In genomic region chr1:88698764-88699163, GRCh38 we compare ENCODE assay signal across 22 cellular contexts. TPM values are rescaled to one million over a fixed set of nuclear protein-coding genes. Genes with fewer than 3 reads are reported as not detected.
DNase-seq lines count a peak whose midpoint lies in the region; ATAC-seq, FAIRE-seq and TF ChIP-seq lines count a peak whose summit lies in the region.
"Had no signal": no experiment of that assay in that cellular context is flagged by ENCODE, and none has a peak within 500 bp of the region (broad histone marks: within the 10 kb centered on the region; RNA-seq: fewer than 3 reads in every experiment).

No MANE protein-coding gene starts in this region.

- H3K9me3 Mint-ChIP-seq in CD14-positive monocyte (no peaks in the 10 kb centered on the region), memory B cell (no peaks in the 10 kb centered on the region), Calu3 (ENCODE audit: low read depth, unreplicated experiment) (no peaks in the 10 kb centered on the region)
- H3K9me3 Mint-ChIP-seq: H9 had no signal

- WGBS in tibial nerve, 2 donors = 42 to 49% methylated on average over 2 of the region's 2 CpGs

- H3K9me2 ChIP-seq in Karpas-422 (replicated peaks; ENCODE audit: insufficient read depth, low read length) = no peaks in the 10 kb centered on the region

- no peak for TF ChIP-seq CTCF in CD14-positive monocyte (IDR thresholded peaks at IDR 0.05)
- no peak for TF ChIP-seq CTCF in Calu3 (IDR thresholded peaks at IDR 0.05; ENCODE audit: unreplicated experiment)
- no peak for TF ChIP-seq CTCF in colonic mucosa (IDR thresholded peaks at IDR 0.05)
- no peak for TF ChIP-seq CTCF in tibial nerve (IDR thresholded peaks at IDR 0.05)

- peak overlapping the region; percentile 12 to 83 (median 53) for H3K27ac Mint-ChIP-seq in CD14-positive monocyte
- peak overlapping the region; percentile 2 for H3K27ac Mint-ChIP-seq in memory B cell
- H3K27ac Mint-ChIP-seq in Calu3 (ENCODE audit: unreplicated experiment) = no peak overlapping the region

- H3K4me2 ChIP-seq in Karpas-422 (ENCODE audit: low read depth, low read length, poor library complexity, severe bottlenecking) = no peak overlapping the region

- no peak for TF ChIP-seq EP300 in tibial nerve (IDR thresholded peaks at IDR 0.05)

- no peaks in the 10 kb centered on the region for H4K20me1 ChIP-seq in Karpas-422 (ENCODE audit: insufficient read depth, low read depth, low read length)

- H3K4me3 Mint-ChIP-seq in CD14-positive monocyte (peak overlapping the region in 1 of 2 donors; percentile 61), memory B cell (no peak overlapping the region), Calu3 (ENCODE audit: low read depth, unreplicated experiment) (no peak overlapping the region)
- H3K4me3 Mint-ChIP-seq: H9 had no signal

- CTCF ChIA-PET in Calu3 (lab: Charles Lee) = interaction anchor here (0.6 kb wide), 1 partner anchor 13 kb away, joined by 3 read pairs; no protein-coding TSS in a partner anchor

- peak overlapping the region; percentile 50 for H3K27ac ChIP-seq in SJSA1
- H3K27ac ChIP-seq in colonic mucosa = no peak overlapping the region
- no peak overlapping the region for H3K27ac ChIP-seq in Karpas-422 (ENCODE audit: low read length)
- H3K27ac ChIP-seq in tibial nerve = no peak overlapping the region
- H3K27ac ChIP-seq: HL-60 had no signal

- H3K9ac ChIP-seq in colonic mucosa (ENCODE audit: low read depth in 2 of 2, low read length in 2 of 2) (no peak overlapping the region), Karpas-422 (ENCODE audit: low read length) (no peak overlapping the region)

- H3K9me3 ChIP-seq in SJSA1 (replicated peaks) = no peaks in the 10 kb centered on the region
- H3K9me3 ChIP-seq in colonic mucosa = no peaks in the 10 kb centered on the region
- H3K9me3 ChIP-seq in Karpas-422 (ENCODE audit: low read length) = no peaks in the 10 kb centered on the region
- H3K9me3 ChIP-seq in tibial nerve = no peaks in the 10 kb centered on the region

- intact Hi-C loops in CD14-positive monocyte (cut with micrococcal nuclease) (no loop called here), Calu3 (cut with micrococcal nuclease; ENCODE audit: unreplicated experiment) (no loop called here), colonic mucosa (cut with DNase I) (no loop called here)

- peaks cover 57% of the 10 kb centered on the region for H3K4me1 Mint-ChIP-seq in CD14-positive monocyte
- H3K4me1 Mint-ChIP-seq in memory B cell = peaks cover 31% of the 10 kb centered on the region
- H3K4me1 Mint-ChIP-seq in Calu3 (ENCODE audit: low read depth, unreplicated experiment) = peaks cover 63% of the 10 kb centered on the region

- H3K36me3 Mint-ChIP-seq in CD14-positive monocyte (peaks cover 11 to 16% of the 10 kb centered on the region in 2 donors), memory B cell (peaks cover 9% of the 10 kb centered on the region), Calu3 (ENCODE audit: insufficient read depth, unreplicated experiment) (no peaks in the 10 kb centered on the region)

- BruUV-seq in Calu3 (replicated peaks; lab: Mats Ljungman, UMichigan) = no TSS peak

- no peak overlapping the region for H2AFZ ChIP-seq in Karpas-422 (ENCODE audit: low read length)

- peaks cover 0 to 3% (median 0%) of the 10 kb centered on the region in 3 donors for H3K27me3 Mint-ChIP-seq in CD14-positive monocyte (ENCODE audit: low read depth in 3 of 3)
- no peaks in the 10 kb centered on the region for H3K27me3 Mint-ChIP-seq in memory B cell
- no peaks in the 10 kb centered on the region for H3K27me3 Mint-ChIP-seq in Calu3 (ENCODE audit: unreplicated experiment)

- no peaks in the 10 kb centered on the region for H3K27me3 ChIP-seq in SJSA1 (replicated peaks)
- no peaks in the 10 kb centered on the region for H3K27me3 ChIP-seq in colonic mucosa
- no peaks in the 10 kb centered on the region for H3K27me3 ChIP-seq in Karpas-422 (ENCODE audit: low read length)
- H3K27me3 ChIP-seq in tibial nerve = no peaks in the 10 kb centered on the region

- TF ChIP-seq POLR2A in tibial nerve (IDR thresholded peaks at IDR 0.05) = no peak

- H3K4me3 ChIP-seq in SJSA1 (no peak overlapping the region), colonic mucosa (no peak overlapping the region), Karpas-422 (ENCODE audit: low read length) (no peak overlapping the region), tibial nerve (no peak overlapping the region)

- H3K4me1 ChIP-seq in SJSA1 (replicated peaks) = peaks cover 60% of the 10 kb centered on the region
- H3K4me1 ChIP-seq in colonic mucosa = peaks cover 4% of the 10 kb centered on the region
- H3K4me1 ChIP-seq in Karpas-422 (ENCODE audit: low read length) = peaks cover 55% of the 10 kb centered on the region
- H3K4me1 ChIP-seq in tibial nerve = peaks cover 0 to 64% (median 7%) of the 10 kb centered on the region in 4 donors

- H3K79me2 ChIP-seq in Karpas-422 (ENCODE audit: low read length) = peaks cover 99% of the 10 kb centered on the region

- ATAC-seq in memory B cell (ENCODE audit: low read depth) = no peak

- FAIRE-seq in GM18507 (lab: Jason Lieb, UNC) = peak; percentile 56
- FAIRE-seq: GM12892, HTR-8/SVneo had no signal

- DNase-seq in CD14-positive monocyte (ENCODE audit: low spot score) = no peak
- DNase-seq in GM18507 (ENCODE audit: extremely low spot score, insufficient read length, low read depth) = no peak
- DNase-seq in SJSA1 (ENCODE audit: low read depth in 1 of 2, low spot score in 2 of 2) = no peak
- no peak for DNase-seq in memory B cell (ENCODE audit: low spot score in 2 of 2)
- DNase-seq in Calu3 = no peak
- DNase-seq in colonic mucosa = no peak
- DNase-seq in Karpas-422 = no peak
- DNase-seq in tibial nerve (ENCODE audit: low spot score in 2 of 2) = no peak
- DNase-seq: DND-41, GDM1, H9, NCI-H1436 treated with DMSO at 0.1 percent for 48 hours, NCI-H2081 treated with DMSO at 0.1 percent for 48 hours, NCI-H2227 treated with DMSO at 0.1 percent for 48 hours, NCI-H524 treated with DMSO at 0.1 percent for 48 hours, OCI-M1, RPMI8226, SIG-M5, T-helper 2 cell had no signal

- peaks cover 12% of the 10 kb centered on the region for H3K36me3 ChIP-seq in SJSA1
- no peaks in the 10 kb centered on the region for H3K36me3 ChIP-seq in colonic mucosa
- peaks cover 7% of the 10 kb centered on the region; the same call in 1 of the 2 replicates for H3K36me3 ChIP-seq in Karpas-422 (ENCODE audit: insufficient read depth, low read length)
- peaks cover 0 to 7% (median 0%) of the 10 kb centered on the region in 3 donors for H3K36me3 ChIP-seq in tibial nerve

RNA-seq across cellular contexts. Expression of gene PKN2, which starts 14.7 kb away (rescaled TPM):
- polyA plus RNA-seq in CD14-positive monocyte = 1 to 10 TPM; 6.9 to 8.7 TPM
- total RNA-seq in SJSA1 (2014; rRNA removed; shearing (Covaris generic)) = 43.6 and 45.5 TPM in 2 replicates
- 75.6 and 82.8 TPM in 2 replicates for total RNA-seq in Calu3 (2022)
- 10 to 100 TPM; 41.1 to 60.5 TPM for total RNA-seq in colonic mucosa
- 26.3 and 37.1 TPM in 2 replicates for total RNA-seq in Karpas-422 (2014; rRNA removed; shearing (Covaris generic); ENCODE audit: low replicate concordance)
- 10 to 100 TPM; 36.3 to 65.9 (median 50.1) TPM for total RNA-seq in tibial nerve
